1 cellular context compared by ENCODE assay signal in the genomic region with DNA sequence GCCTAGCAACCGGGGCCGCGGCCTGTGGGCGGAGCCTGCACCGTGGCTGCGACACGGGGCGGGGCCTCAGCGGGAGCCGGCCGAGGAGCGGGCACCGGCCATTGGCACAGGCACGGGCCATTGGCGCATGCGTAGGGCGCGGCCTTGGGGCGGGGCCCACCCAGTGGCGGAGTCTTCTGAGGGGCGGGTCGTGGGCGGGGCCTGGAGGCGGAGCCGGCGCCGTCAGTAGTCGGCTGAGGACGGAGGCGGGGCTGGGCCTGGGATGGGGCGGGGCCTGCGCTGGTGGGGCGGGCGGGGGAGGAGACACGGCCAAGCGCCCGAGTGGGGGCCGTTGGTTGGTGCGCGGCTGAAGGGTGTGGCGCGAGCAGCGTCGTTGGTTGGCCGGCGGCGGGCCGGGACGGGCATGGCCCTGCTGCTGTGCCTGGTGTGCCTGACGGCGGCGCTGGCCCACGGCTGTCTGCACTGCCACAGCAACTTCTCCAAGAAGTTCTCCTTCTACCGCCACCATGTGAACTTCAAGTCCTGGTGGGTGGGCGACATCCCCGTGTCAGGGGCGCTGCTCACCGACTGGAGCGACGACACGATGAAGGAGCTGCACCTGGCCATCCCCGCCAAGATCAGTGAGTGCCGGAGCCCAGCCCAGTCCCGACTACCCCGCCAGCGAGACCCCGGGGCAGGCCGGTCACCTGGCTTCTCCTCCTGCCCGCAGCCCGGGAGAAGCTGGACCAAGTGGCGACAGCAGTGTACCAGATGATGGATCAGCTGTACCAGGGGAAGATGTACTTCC.
TF ChIP-seq lines count a peak whose summit lies in the region.

A gene with protein sequence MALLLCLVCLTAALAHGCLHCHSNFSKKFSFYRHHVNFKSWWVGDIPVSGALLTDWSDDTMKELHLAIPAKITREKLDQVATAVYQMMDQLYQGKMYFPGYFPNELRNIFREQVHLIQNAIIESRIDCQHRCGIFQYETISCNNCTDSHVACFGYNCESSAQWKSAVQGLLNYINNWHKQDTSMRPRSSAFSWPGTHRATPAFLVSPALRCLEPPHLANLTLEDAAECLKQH (plus strand): TSS at position 373 of the 787 bp plus-strand sequence. CDS start 31 bp downstream, at position 404.

TF ChIP-seq in HepG2, 621 proteins besides CTCF, POLR2A, EP300 and RAD21 (continued from another document and continues in another):
- peak; percentile 66; the same call in 1 of the 2 replicates for TF ChIP-seq SP4 (CRISPR knock-in tag; IDR thresholded peaks at IDR 0.05)
- TF ChIP-seq NFRKB (IDR thresholded peaks at IDR 0.05), result no peak
- no peak for TF ChIP-seq NFE2 (CRISPR knock-in tag; IDR thresholded peaks at IDR 0.05)
- TF ChIP-seq, protein P1, sequence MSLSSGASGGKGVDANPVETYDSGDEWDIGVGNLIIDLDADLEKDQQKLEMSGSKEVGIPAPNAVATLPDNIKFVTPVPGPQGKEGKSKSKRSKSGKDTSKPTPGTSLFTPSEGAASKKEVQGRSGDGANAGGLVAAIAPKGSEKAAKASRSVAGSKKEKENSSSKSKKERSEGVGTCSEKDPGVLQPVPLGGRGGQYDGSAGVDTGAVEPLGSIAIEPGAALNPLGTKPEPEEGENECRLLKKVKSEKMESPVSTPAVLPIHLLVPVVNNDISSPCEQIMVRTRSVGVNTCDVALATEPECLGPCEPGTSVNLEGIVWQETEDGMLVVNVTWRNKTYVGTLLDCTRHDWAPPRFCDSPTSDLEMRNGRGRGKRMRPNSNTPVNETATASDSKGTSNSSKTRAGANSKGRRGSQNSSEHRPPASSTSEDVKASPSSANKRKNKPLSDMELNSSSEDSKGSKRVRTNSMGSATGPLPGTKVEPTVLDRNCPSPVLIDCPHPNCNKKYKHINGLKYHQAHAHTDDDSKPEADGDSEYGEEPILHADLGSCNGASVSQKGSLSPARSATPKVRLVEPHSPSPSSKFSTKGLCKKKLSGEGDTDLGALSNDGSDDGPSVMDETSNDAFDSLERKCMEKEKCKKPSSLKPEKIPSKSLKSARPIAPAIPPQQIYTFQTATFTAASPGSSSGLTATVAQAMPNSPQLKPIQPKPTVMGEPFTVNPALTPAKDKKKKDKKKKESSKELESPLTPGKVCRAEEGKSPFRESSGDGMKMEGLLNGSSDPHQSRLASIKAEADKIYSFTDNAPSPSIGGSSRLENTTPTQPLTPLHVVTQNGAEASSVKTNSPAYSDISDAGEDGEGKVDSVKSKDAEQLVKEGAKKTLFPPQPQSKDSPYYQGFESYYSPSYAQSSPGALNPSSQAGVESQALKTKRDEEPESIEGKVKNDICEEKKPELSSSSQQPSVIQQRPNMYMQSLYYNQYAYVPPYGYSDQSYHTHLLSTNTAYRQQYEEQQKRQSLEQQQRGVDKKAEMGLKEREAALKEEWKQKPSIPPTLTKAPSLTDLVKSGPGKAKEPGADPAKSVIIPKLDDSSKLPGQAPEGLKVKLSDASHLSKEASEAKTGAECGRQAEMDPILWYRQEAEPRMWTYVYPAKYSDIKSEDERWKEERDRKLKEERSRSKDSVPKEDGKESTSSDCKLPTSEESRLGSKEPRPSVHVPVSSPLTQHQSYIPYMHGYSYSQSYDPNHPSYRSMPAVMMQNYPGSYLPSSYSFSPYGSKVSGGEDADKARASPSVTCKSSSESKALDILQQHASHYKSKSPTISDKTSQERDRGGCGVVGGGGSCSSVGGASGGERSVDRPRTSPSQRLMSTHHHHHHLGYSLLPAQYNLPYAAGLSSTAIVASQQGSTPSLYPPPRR (CRISPR knock-in tag; IDR thresholded peaks at IDR 0.05; ENCODE audit: borderline replicate concordance), result no peak
- TF ChIP-seq, protein P2, sequence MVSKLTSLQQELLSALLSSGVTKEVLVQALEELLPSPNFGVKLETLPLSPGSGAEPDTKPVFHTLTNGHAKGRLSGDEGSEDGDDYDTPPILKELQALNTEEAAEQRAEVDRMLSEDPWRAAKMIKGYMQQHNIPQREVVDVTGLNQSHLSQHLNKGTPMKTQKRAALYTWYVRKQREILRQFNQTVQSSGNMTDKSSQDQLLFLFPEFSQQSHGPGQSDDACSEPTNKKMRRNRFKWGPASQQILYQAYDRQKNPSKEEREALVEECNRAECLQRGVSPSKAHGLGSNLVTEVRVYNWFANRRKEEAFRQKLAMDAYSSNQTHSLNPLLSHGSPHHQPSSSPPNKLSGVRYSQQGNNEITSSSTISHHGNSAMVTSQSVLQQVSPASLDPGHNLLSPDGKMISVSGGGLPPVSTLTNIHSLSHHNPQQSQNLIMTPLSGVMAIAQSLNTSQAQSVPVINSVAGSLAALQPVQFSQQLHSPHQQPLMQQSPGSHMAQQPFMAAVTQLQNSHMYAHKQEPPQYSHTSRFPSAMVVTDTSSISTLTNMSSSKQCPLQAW (CRISPR knock-in tag; IDR thresholded peaks at IDR 0.05), result no peak
- TF ChIP-seq, protein P3, sequence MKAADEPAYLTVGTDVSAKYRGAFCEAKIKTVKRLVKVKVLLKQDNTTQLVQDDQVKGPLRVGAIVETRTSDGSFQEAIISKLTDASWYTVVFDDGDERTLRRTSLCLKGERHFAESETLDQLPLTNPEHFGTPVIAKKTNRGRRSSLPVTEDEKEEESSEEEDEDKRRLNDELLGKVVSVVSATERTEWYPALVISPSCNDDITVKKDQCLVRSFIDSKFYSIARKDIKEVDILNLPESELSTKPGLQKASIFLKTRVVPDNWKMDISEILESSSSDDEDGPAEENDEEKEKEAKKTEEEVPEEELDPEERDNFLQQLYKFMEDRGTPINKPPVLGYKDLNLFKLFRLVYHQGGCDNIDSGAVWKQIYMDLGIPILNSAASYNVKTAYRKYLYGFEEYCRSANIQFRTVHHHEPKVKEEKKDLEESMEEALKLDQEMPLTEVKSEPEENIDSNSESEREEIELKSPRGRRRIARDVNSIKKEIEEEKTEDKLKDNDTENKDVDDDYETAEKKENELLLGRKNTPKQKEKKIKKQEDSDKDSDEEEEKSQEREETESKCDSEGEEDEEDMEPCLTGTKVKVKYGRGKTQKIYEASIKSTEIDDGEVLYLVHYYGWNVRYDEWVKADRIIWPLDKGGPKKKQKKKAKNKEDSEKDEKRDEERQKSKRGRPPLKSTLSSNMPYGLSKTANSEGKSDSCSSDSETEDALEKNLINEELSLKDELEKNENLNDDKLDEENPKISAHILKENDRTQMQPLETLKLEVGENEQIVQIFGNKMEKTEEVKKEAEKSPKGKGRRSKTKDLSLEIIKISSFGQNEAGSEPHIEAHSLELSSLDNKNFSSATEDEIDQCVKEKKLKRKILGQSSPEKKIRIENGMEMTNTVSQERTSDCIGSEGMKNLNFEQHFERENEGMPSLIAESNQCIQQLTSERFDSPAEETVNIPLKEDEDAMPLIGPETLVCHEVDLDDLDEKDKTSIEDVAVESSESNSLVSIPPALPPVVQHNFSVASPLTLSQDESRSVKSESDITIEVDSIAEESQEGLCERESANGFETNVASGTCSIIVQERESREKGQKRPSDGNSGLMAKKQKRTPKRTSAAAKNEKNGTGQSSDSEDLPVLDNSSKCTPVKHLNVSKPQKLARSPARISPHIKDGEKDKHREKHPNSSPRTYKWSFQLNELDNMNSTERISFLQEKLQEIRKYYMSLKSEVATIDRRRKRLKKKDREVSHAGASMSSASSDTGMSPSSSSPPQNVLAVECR (CRISPR knock-in tag; IDR thresholded peaks at IDR 0.05; ENCODE audit: borderline replicate concordance), result peak; percentile 46
- TF ChIP-seq, protein P4, sequence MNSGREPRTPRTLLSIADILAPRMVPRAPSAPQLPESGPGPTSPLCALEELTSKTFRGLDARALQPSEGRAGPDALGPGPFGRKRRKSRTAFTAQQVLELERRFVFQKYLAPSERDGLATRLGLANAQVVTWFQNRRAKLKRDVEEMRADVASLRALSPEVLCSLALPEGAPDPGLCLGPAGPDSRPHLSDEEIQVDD (CRISPR knock-in tag; IDR thresholded peaks at IDR 0.05; ENCODE audit: borderline replicate concordance), result no peak
- TF ChIP-seq SPEN (CRISPR knock-in tag; IDR thresholded peaks at IDR 0.05; ENCODE audit: low read depth), result no peak
- TF ChIP-seq, protein P5, sequence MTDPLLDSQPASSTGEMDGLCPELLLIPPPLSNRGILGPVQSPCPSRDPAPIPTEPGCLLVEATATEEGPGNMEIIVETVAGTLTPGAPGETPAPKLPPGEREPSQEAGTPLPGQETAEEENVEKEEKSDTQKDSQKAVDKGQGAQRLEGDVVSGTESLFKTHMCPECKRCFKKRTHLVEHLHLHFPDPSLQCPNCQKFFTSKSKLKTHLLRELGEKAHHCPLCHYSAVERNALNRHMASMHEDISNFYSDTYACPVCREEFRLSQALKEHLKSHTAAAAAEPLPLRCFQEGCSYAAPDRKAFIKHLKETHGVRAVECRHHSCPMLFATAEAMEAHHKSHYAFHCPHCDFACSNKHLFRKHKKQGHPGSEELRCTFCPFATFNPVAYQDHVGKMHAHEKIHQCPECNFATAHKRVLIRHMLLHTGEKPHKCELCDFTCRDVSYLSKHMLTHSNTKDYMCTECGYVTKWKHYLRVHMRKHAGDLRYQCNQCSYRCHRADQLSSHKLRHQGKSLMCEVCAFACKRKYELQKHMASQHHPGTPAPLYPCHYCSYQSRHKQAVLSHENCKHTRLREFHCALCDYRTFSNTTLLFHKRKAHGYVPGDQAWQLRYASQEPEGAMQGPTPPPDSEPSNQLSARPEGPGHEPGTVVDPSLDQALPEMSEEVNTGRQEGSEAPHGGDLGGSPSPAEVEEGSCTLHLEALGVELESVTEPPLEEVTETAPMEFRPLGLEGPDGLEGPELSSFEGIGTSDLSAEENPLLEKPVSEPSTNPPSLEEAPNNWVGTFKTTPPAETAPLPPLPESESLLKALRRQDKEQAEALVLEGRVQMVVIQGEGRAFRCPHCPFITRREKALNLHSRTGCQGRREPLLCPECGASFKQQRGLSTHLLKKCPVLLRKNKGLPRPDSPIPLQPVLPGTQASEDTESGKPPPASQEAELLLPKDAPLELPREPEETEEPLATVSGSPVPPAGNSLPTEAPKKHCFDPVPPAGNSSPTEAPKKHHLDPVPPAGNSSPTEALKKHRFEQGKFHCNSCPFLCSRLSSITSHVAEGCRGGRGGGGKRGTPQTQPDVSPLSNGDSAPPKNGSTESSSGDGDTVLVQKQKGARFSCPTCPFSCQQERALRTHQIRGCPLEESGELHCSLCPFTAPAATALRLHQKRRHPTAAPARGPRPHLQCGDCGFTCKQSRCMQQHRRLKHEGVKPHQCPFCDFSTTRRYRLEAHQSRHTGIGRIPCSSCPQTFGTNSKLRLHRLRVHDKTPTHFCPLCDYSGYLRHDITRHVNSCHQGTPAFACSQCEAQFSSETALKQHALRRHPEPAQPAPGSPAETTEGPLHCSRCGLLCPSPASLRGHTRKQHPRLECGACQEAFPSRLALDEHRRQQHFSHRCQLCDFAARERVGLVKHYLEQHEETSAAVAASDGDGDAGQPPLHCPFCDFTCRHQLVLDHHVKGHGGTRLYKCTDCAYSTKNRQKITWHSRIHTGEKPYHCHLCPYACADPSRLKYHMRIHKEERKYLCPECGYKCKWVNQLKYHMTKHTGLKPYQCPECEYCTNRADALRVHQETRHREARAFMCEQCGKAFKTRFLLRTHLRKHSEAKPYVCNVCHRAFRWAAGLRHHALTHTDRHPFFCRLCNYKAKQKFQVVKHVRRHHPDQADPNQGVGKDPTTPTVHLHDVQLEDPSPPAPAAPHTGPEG (CRISPR knock-in tag; IDR thresholded peaks at IDR 0.05), result no peak
- TF ChIP-seq FOXJ3 (CRISPR knock-in tag; IDR thresholded peaks at IDR 0.05; ENCODE audit: borderline replicate concordance), result no peak
- TF ChIP-seq GTF2F1 (IDR thresholded peaks at IDR 0.05; ENCODE audit: low read length), result no peak
- no peak for TF ChIP-seq CREM (IDR thresholded peaks at IDR 0.05)
- TF ChIP-seq CREM (CRISPR knock-in tag; IDR thresholded peaks at IDR 0.05), result no peak
- no peak for TF ChIP-seq ZNF552 (CRISPR knock-in tag; IDR thresholded peaks at IDR 0.05; ENCODE audit: borderline replicate concordance)
- TF ChIP-seq NFIC (IDR thresholded peaks at IDR 0.05; ENCODE audit: low read length), result no peak
- no peak for TF ChIP-seq HNF4A (CRISPR knock-in tag; IDR thresholded peaks at IDR 0.05)
- no peak for TF ChIP-seq SALL2 (CRISPR knock-in tag; IDR thresholded peaks at IDR 0.05)
- no peak for TF ChIP-seq NR2C2 (CRISPR knock-in tag; IDR thresholded peaks at IDR 0.05; ENCODE audit: borderline replicate concordance)
- TF ChIP-seq ARNT2 (CRISPR knock-in tag; IDR thresholded peaks at IDR 0.05; ENCODE audit: low read depth), result 0 out of 2 replicates have a peak, but pooled peaks have one; percentile 13
- TF ChIP-seq SP1 (IDR thresholded peaks at IDR 0.05), result peak; percentile 53; the same call in 1 of the 2 replicates
- peak; percentile 19; the same call in 1 of the 2 replicates for TF ChIP-seq SP1 (CRISPR knock-in tag; IDR thresholded peaks at IDR 0.05)
- no peak for TF ChIP-seq ZNF24 (IDR thresholded peaks at IDR 0.05)
- peak; percentile 36; the same call in 1 of the 2 replicates for TF ChIP-seq STAG1 (CRISPR knock-in tag; IDR thresholded peaks at IDR 0.05)
- TF ChIP-seq SOX5 (CRISPR knock-in tag; IDR thresholded peaks at IDR 0.05; ENCODE audit: borderline replicate concordance), result no peak
- TF ChIP-seq CENPX (CRISPR knock-in tag; IDR thresholded peaks at IDR 0.05), result no peak
- 0 out of 2 replicates have a peak, but pooled peaks have one; percentile 9 for TF ChIP-seq ZNF501 (CRISPR knock-in tag; IDR thresholded peaks at IDR 0.05)
- TF ChIP-seq MEIS1 (CRISPR knock-in tag; IDR thresholded peaks at IDR 0.05; ENCODE audit: borderline replicate concordance), result no peak
- no peak for TF ChIP-seq ZNF772 (CRISPR knock-in tag; IDR thresholded peaks at IDR 0.05)
- TF ChIP-seq, protein P6, sequence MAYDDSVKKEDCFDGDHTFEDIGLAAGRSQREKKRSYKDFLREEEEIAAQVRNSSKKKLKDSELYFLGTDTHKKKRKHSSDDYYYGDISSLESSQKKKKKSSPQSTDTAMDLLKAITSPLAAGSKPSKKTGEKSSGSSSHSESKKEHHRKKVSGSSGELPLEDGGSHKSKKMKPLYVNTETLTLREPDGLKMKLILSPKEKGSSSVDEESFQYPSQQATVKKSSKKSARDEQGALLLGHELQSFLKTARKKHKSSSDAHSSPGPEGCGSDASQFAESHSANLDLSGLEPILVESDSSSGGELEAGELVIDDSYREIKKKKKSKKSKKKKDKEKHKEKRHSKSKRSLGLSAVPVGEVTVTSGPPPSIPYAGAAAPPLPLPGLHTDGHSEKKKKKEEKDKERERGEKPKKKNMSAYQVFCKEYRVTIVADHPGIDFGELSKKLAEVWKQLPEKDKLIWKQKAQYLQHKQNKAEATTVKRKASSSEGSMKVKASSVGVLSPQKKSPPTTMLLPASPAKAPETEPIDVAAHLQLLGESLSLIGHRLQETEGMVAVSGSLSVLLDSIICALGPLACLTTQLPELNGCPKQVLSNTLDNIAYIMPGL (CRISPR knock-in tag; IDR thresholded peaks at IDR 0.05; ENCODE audit: borderline replicate concordance in 1 of 2, low read depth in 1 of 2), result no peak
- TF ChIP-seq ZNF496 (CRISPR knock-in tag; IDR thresholded peaks at IDR 0.05; ENCODE audit: insufficient replicate concordance), result no peak
- TF ChIP-seq MYNN (CRISPR knock-in tag; IDR thresholded peaks at IDR 0.05; ENCODE audit: low read depth), result no peak
- no peak for TF ChIP-seq ZNF121 (CRISPR knock-in tag; IDR thresholded peaks at IDR 0.05)
- no peak for TF ChIP-seq ADNP (CRISPR knock-in tag; IDR thresholded peaks at IDR 0.05)
- 0 out of 2 replicates have a peak, but pooled peaks have one; percentile 2 for TF ChIP-seq IRF2 (CRISPR knock-in tag; IDR thresholded peaks at IDR 0.05)
- TF ChIP-seq MAFG (CRISPR knock-in tag; IDR thresholded peaks at IDR 0.05), result no peak
- TF ChIP-seq ZNF562 (CRISPR knock-in tag; IDR thresholded peaks at IDR 0.05; ENCODE audit: borderline replicate concordance), result no peak
- no peak for TF ChIP-seq ZNF766 (CRISPR knock-in tag; IDR thresholded peaks at IDR 0.05; ENCODE audit: borderline replicate concordance)
- TF ChIP-seq, protein P7, sequence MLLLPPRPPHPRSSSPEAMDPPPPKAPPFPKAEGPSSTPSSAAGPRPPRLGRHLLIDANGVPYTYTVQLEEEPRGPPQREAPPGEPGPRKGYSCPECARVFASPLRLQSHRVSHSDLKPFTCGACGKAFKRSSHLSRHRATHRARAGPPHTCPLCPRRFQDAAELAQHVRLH (CRISPR knock-in tag; IDR thresholded peaks at IDR 0.05; ENCODE audit: borderline replicate concordance, low read depth), result no peak
- no peak for TF ChIP-seq ELF3 (CRISPR knock-in tag; IDR thresholded peaks at IDR 0.05)
- no peak for TF ChIP-seq ZNF383 (CRISPR knock-in tag; IDR thresholded peaks at IDR 0.05; ENCODE audit: borderline replicate concordance)
